9 cellular contexts compared by ENCODE assay signal in genomic region chr6:125781307-125781868, GRCh38. TPM values are rescaled to one million over a fixed set of nuclear protein-coding genes. Genes with fewer than 3 reads are reported as not detected.
A peak's percentile ranks its signal among the peaks of the same experiment; 100 is the strongest.
DNase-seq lines count a peak whose midpoint lies in the region; ATAC-seq, FAIRE-seq and TF ChIP-seq lines count a peak whose summit lies in the region.
"Had no signal": no experiment of that assay in that cellular context is flagged by ENCODE, and none has a peak within 500 bp of the region (broad histone marks: within the 10 kb centered on the region; RNA-seq: fewer than 3 reads in every experiment).

No MANE protein-coding gene starts in this region.

- peak overlapping the region; percentile 88 to 91 for H3K27ac ChIP-seq in A549
- peak overlapping the region; percentile 87 to 95 (median 92) for H3K27ac ChIP-seq in gastroesophageal sphincter
- H3K27ac ChIP-seq in gastrocnemius medialis, result peak overlapping the region; percentile 91 to 97 (median 95)

- CTCF ChIA-PET in A549 (lab: Yijun Ruan, JAX), result interaction anchor here (0.6 to 2.3 kb wide), 14 partner anchors 9 to 1030 kb away, joined by 3 to 22 read pairs (median 4); partner anchors contain the start of genes HINT3 and NCOA7
- CTCF ChIA-PET in activated CD4-positive, alpha-beta memory T cell treated with anti-CD3 and anti-CD28 coated beads for 36 hours (lab: Charles Lee), result interaction anchor here (0.7 to 3.9 kb wide), 15 partner anchors 9 to 480 kb away, joined by 3 to 93 read pairs (median 4); partner anchors contain the start of genes HDDC2, HINT3, NCOA7 and TRMT11
- CTCF ChIA-PET in HEK293T (lab: Yijun Ruan, JAX), result interaction anchor here (0.7 to 2.3 kb wide), 7 partner anchors 9 to 206 kb away, joined by 3 to 22 read pairs (median 8); partner anchors contain the start of genes HINT3 and NCOA7

- H3K27me3 ChIP-seq in gastroesophageal sphincter, result no peaks in the 10 kb centered on the region
- no peaks in the 10 kb centered on the region for H3K27me3 ChIP-seq in gastrocnemius medialis

- peaks cover 14% of the 10 kb centered on the region for H3K4me1 Mint-ChIP-seq in activated CD4-positive, alpha-beta memory T cell treated with anti-CD3 and anti-CD28 coated beads for 36 hours (ENCODE audit: low read depth)

- no peak for TF ChIP-seq POLR2A in A549 (IDR thresholded peaks at IDR 0.05; ENCODE audit: low read length)
- no peak for TF ChIP-seq POLR2A in gastroesophageal sphincter (IDR thresholded peaks at IDR 0.05)
- TF ChIP-seq POLR2A in gastrocnemius medialis (IDR thresholded peaks at IDR 0.05), result no peak

- H3K4me1 ChIP-seq in A549 (peaks cover 23% of the 10 kb centered on the region), gastroesophageal sphincter (peaks cover 0 to 9% (median 0%) of the 10 kb centered on the region in 3 donors), gastrocnemius medialis (peaks cover 0 to 5% of the 10 kb centered on the region in 2 donors)

- H3K4me3 Mint-ChIP-seq in activated CD4-positive, alpha-beta memory T cell treated with anti-CD3 and anti-CD28 coated beads for 36 hours, result no peak overlapping the region

- in situ Hi-C loops in GM13976 (cut with MboI; ENCODE audit: low sequenced_read_pairs, unreplicated experiment), result no loop called here
- in situ Hi-C loops in gastrocnemius medialis (cut with MboI; ENCODE audit: low sequenced_read_pairs in 4 of 4), result loop anchor here in 2 of 4 donors (10.0 kb wide), 2 partner anchors 173 to 193 kb away; partner anchors contain the start of gene HINT3 (in 1 of the 2)

- DNase-seq in A549 (ENCODE audit: low read depth in 1 of 2, low spot score in 1 of 2) (peak in 1 of 2 experiments; percentile 34), GM13976 (ENCODE audit: low spot score) (peak; percentile 42), NCI-H1694 (lab: John Stamatoyannopoulos, UW) (peak; percentile 23), gastrocnemius medialis (peak in 1 of 2 donors; percentile 40), HEK293T (ENCODE audit: extremely low spot score) (no peak)
- peak; percentile 73 for DNase-seq in activated CD4-positive, alpha-beta memory T cell treated with anti-CD3 and anti-CD28 coated beads for 36 hours

- TF ChIP-seq EP300 in A549 (IDR thresholded peaks at IDR 0.05) (no peak), gastroesophageal sphincter (IDR thresholded peaks at IDR 0.05) (no peak)

- WGBS in A549 (ENCODE audit: missing lambda C conversion rate), result 1% methylated on average over 3 of the region's 3 CpGs
- whole genome bisulfite sequencing in gastroesophageal sphincter (ENCODE audit: low coverage in 1 of 2), 2 donors, result 0% methylated on average over 3 of the region's 3 CpGs

- H3K27ac Mint-ChIP-seq in activated CD4-positive, alpha-beta memory T cell treated with anti-CD3 and anti-CD28 coated beads for 36 hours, result no peak overlapping the region
- H3K27ac Mint-ChIP-seq: IgD-negative memory B cell had no signal

- intact Hi-C loops in activated CD4-positive, alpha-beta memory T cell treated with anti-CD3 and anti-CD28 coated beads for 36 hours (cut with micrococcal nuclease), result loop anchor here (1.0 to 5.0 kb wide), 6 partner anchors 9 to 1486 kb away; partner anchors contain the start of genes NCOA7 and RNF146
- intact Hi-C loops in gastrocnemius medialis (cut with DNase I; ENCODE audit: low total_unique reads), result loop anchor here (2.0 to 10.0 kb wide), 3 partner anchors 33 to 817 kb away; partner anchors contain the start of genes HEY2 and RNF217

- peak; percentile 48; the same call in 2 of the 3 replicates for TF ChIP-seq CTCF in A549 (IDR thresholded peaks at IDR 0.05)
- no peak for TF ChIP-seq CTCF in GM13976 (IDR thresholded peaks at IDR 0.05; ENCODE audit: borderline replicate concordance, control extremely low read depth, extremely low read depth, insufficient read depth, missing control alignments)
- no peak for TF ChIP-seq CTCF in gastroesophageal sphincter (IDR thresholded peaks at IDR 0.05)
- TF ChIP-seq CTCF in gastrocnemius medialis (IDR thresholded peaks at IDR 0.05 in 4 of 5, conservative IDR thresholded peaks at IDR 0.05 in 1 of 5), result no peak

- no peaks in the 10 kb centered on the region for H3K9me3 ChIP-seq in A549
- H3K9me3 ChIP-seq in gastroesophageal sphincter, result no peaks in the 10 kb centered on the region
- no peaks in the 10 kb centered on the region for H3K9me3 ChIP-seq in gastrocnemius medialis

- POLR2A ChIA-PET in A549 (lab: Yijun Ruan, JAX), result interaction anchor here (0.5 to 2.7 kb wide), 8 partner anchors 9 to 1337 kb away, joined by 3 to 47 read pairs (median 4); partner anchors contain the start of genes HINT3, NCOA7 and TRMT11
- POLR2A ChIA-PET in activated CD4-positive, alpha-beta memory T cell treated with anti-CD3 and anti-CD28 coated beads for 36 hours (lab: Charles Lee), result interaction anchor here (0.7 to 2.6 kb wide), 14 partner anchors 9 to 479 kb away, joined by 3 to 101 read pairs (median 6); partner anchors contain the start of genes HDDC2, HEY2, HINT3 and NCOA7
- POLR2A ChIA-PET in HEK293T (lab: Yijun Ruan, JAX), result interaction anchor here (0.6 to 2.5 kb wide), 29 partner anchors 9 to 480 kb away, joined by 3 to 87 read pairs (median 4); partner anchors contain the start of genes HINT3, NCOA7 and TRMT11

- ATAC-seq in A549, result peak; percentile 64 to 66; a peak in 4 of 6 replicates
- peak; percentile 32 for ATAC-seq in HG02763 (IDR thresholded peaks at IDR 0.05; ENCODE audit: unreplicated experiment)
- ATAC-seq in gastroesophageal sphincter, result peak; percentile 32
- peak in 1 of 2 donors; percentile 61 for ATAC-seq in gastrocnemius medialis

- TF ChIP-seq RAD21 in A549 (conservative IDR thresholded peaks at IDR 0.05 in 1 of 2, IDR thresholded peaks at IDR 0.05 in 1 of 2), result peak; percentile 55 to 58

- no peaks in the 10 kb centered on the region for H3K27me3 Mint-ChIP-seq in activated CD4-positive, alpha-beta memory T cell treated with anti-CD3 and anti-CD28 coated beads for 36 hours
- H3K27me3 Mint-ChIP-seq: IgD-negative memory B cell had no signal

- H3K36me3 ChIP-seq in gastroesophageal sphincter (no peaks in the 10 kb centered on the region), gastrocnemius medialis (no peaks in the 10 kb centered on the region)

- H3K4me3 ChIP-seq in A549 (peak overlapping the region; percentile 53), gastroesophageal sphincter (peak overlapping the region; percentile 61 to 100), gastrocnemius medialis (peak overlapping the region; percentile 65 to 80 (median 75))

- H3K4me2 ChIP-seq in A549, result peak overlapping the region; percentile 76

- no peaks in the 10 kb centered on the region for H3K9me3 Mint-ChIP-seq in activated CD4-positive, alpha-beta memory T cell treated with anti-CD3 and anti-CD28 coated beads for 36 hours

- no peak for FAIRE-seq in A549 (lab: Jason Lieb, UNC)

- peaks cover 6% of the 10 kb centered on the region for H3K36me3 Mint-ChIP-seq in activated CD4-positive, alpha-beta memory T cell treated with anti-CD3 and anti-CD28 coated beads for 36 hours

TF ChIP-seq in A549, 52 proteins besides CTCF, POLR2A, EP300 and RAD21 (continues in another document):
- TF ChIP-seq SMC3 (IDR thresholded peaks at IDR 0.05), result peak; percentile 29; the same call in 1 of the 3 replicates
- no peak for TF ChIP-seq MYC (IDR thresholded peaks at IDR 0.05; ENCODE audit: borderline replicate concordance, low read length)
- TF ChIP-seq HEYL (CRISPR knock-in tag; IDR thresholded peaks at IDR 0.05), result no peak
- no peak for TF ChIP-seq CBX2 (IDR thresholded peaks at IDR 0.05; ENCODE audit: borderline replicate concordance, low read depth)
- no peak for TF ChIP-seq ESRRA (IDR thresholded peaks at IDR 0.05; ENCODE audit: borderline replicate concordance, low read length)
- no peak for TF ChIP-seq PHF8 (IDR thresholded peaks at IDR 0.05; ENCODE audit: borderline replicate concordance, low read depth)
- no peak for TF ChIP-seq RARB (CRISPR knock-in tag; IDR thresholded peaks at IDR 0.05)

TF ChIP-seq in HEK293T, 16 proteins besides CTCF, POLR2A, EP300 and RAD21:
- TF ChIP-seq SP1 (IDR thresholded peaks at IDR 0.05) (no peak), FOXM1 (IDR thresholded peaks at IDR 0.05; ENCODE audit: borderline replicate concordance) (no peak), FOXA1 (IDR thresholded peaks at IDR 0.05) (no peak)
- TF ChIP-seq, protein P1, sequence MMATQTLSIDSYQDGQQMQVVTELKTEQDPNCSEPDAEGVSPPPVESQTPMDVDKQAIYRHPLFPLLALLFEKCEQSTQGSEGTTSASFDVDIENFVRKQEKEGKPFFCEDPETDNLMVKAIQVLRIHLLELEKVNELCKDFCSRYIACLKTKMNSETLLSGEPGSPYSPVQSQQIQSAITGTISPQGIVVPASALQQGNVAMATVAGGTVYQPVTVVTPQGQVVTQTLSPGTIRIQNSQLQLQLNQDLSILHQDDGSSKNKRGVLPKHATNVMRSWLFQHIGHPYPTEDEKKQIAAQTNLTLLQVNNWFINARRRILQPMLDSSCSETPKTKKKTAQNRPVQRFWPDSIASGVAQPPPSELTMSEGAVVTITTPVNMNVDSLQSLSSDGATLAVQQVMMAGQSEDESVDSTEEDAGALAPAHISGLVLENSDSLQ (IDR thresholded peaks at IDR 0.05), result no peak

RNA-seq across cellular contexts. Expression of gene NCOA7, which starts 9.4 kb away (rescaled TPM):
- polyA plus RNA-seq in A549 (2011; rRNA removed) (154 and 195 TPM in 2 replicates), A549 (2017; fragmentation: RNase III; extraction: RNeasy Plus Mini Kit Qiagen cat#74134 plus additional on column Dnase treatment) (60.3 to 74.1 TPM (median 66.4 TPM) in 3 replicates)
- polyA plus RNA-seq in A549 (2012; cell fraction: cytosol; rRNA removed), result 70.9 and 72.3 TPM in 2 replicates
- polyA plus RNA-seq in A549 (2012; cell fraction: nucleus; rRNA removed), result 50.6 and 56.7 TPM in 2 replicates
- 278 and 281 TPM in 2 replicates for polyA minus RNA-seq in A549 (2011; rRNA and poly(A)+ RNA removed)
- 10 to 100 TPM; 42.3 to 43.4 TPM for total RNA-seq in activated CD4-positive, alpha-beta memory T cell treated with anti-CD3 and anti-CD28 coated beads for 36 hours
- total RNA-seq in gastroesophageal sphincter (10 to 100 TPM; 18.1 to 31.4 (median 26.7) TPM), gastrocnemius medialis (1 to 10 TPM; 7.0 to 9.5 (median 9.2) TPM)

RNA-seq across cellular contexts. Expression of gene HEY2, which starts 32.0 kb away (rescaled TPM):
- polyA plus RNA-seq in A549 (2011; rRNA removed) (0.09 TPM in 1 of 2 replicates, not detected in the other), A549 (2017; fragmentation: RNase III; extraction: RNeasy Plus Mini Kit Qiagen cat#74134 plus additional on column Dnase treatment) (0.04 TPM in 1 of 3 replicates, not detected in the others)
- polyA plus RNA-seq in A549 (2012; cell fraction: cytosol; rRNA removed), result 0.13 and 0.15 TPM in 2 replicates
- 0.16 and 0.17 TPM in 2 replicates for polyA plus RNA-seq in A549 (2012; cell fraction: nucleus; rRNA removed)
- not detected in 2 replicates for polyA minus RNA-seq in A549 (2011; rRNA and poly(A)+ RNA removed)
- total RNA-seq in activated CD4-positive, alpha-beta memory T cell treated with anti-CD3 and anti-CD28 coated beads for 36 hours, result not detected
- total RNA-seq in gastroesophageal sphincter (1 to 10 TPM; 1.1 to 2.3 (median 2.1) TPM), gastrocnemius medialis (1 to 10 TPM; 5.9 to 9.0 (median 7.4) TPM)
